ENCODE assay signal across 1 cellular context in the genomic region with DNA sequence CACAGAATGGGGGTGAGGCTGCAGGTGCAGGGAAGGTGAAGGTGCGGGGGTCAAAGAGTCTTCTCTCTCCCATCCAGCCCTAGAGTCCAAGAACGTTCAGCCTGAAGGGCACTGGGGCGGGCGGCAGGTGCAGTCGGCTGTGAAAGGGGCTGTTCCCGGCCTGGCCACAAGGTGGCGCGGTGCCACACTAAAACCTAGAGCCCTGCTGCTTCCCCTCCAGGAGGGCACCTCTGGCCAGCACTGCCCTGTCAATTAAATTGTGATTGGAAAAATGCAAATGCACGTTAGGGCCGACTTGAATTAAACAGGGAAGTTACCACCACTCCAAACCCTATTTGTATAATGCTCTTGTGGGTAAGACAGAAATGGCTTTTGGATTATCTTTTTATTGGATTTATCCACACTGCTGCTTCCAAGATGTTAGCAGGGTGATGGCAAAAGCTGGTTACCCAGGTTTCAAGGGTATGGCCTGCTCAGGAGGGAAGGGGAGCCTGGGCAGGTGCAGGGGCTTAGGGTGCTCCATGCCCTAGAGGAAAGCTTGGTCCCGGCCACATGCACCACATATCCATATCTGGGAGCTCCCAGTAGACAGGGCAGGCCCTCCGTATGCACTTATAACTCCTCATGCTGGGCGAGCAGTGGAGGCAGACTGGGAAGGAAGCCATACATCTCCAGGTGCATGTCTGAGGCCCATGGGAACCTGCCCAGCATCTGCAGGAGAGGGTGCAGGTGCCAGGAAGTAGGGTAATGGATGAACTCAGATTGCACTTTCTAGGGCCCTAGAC.
TF ChIP-seq lines count a peak whose summit lies in the region.

No MANE protein-coding gene starts in this region.

TF ChIP-seq in H1, 55 proteins besides CTCF, POLR2A, EP300 and RAD21 (continued from another document):
- TF ChIP-seq, protein P1, sequence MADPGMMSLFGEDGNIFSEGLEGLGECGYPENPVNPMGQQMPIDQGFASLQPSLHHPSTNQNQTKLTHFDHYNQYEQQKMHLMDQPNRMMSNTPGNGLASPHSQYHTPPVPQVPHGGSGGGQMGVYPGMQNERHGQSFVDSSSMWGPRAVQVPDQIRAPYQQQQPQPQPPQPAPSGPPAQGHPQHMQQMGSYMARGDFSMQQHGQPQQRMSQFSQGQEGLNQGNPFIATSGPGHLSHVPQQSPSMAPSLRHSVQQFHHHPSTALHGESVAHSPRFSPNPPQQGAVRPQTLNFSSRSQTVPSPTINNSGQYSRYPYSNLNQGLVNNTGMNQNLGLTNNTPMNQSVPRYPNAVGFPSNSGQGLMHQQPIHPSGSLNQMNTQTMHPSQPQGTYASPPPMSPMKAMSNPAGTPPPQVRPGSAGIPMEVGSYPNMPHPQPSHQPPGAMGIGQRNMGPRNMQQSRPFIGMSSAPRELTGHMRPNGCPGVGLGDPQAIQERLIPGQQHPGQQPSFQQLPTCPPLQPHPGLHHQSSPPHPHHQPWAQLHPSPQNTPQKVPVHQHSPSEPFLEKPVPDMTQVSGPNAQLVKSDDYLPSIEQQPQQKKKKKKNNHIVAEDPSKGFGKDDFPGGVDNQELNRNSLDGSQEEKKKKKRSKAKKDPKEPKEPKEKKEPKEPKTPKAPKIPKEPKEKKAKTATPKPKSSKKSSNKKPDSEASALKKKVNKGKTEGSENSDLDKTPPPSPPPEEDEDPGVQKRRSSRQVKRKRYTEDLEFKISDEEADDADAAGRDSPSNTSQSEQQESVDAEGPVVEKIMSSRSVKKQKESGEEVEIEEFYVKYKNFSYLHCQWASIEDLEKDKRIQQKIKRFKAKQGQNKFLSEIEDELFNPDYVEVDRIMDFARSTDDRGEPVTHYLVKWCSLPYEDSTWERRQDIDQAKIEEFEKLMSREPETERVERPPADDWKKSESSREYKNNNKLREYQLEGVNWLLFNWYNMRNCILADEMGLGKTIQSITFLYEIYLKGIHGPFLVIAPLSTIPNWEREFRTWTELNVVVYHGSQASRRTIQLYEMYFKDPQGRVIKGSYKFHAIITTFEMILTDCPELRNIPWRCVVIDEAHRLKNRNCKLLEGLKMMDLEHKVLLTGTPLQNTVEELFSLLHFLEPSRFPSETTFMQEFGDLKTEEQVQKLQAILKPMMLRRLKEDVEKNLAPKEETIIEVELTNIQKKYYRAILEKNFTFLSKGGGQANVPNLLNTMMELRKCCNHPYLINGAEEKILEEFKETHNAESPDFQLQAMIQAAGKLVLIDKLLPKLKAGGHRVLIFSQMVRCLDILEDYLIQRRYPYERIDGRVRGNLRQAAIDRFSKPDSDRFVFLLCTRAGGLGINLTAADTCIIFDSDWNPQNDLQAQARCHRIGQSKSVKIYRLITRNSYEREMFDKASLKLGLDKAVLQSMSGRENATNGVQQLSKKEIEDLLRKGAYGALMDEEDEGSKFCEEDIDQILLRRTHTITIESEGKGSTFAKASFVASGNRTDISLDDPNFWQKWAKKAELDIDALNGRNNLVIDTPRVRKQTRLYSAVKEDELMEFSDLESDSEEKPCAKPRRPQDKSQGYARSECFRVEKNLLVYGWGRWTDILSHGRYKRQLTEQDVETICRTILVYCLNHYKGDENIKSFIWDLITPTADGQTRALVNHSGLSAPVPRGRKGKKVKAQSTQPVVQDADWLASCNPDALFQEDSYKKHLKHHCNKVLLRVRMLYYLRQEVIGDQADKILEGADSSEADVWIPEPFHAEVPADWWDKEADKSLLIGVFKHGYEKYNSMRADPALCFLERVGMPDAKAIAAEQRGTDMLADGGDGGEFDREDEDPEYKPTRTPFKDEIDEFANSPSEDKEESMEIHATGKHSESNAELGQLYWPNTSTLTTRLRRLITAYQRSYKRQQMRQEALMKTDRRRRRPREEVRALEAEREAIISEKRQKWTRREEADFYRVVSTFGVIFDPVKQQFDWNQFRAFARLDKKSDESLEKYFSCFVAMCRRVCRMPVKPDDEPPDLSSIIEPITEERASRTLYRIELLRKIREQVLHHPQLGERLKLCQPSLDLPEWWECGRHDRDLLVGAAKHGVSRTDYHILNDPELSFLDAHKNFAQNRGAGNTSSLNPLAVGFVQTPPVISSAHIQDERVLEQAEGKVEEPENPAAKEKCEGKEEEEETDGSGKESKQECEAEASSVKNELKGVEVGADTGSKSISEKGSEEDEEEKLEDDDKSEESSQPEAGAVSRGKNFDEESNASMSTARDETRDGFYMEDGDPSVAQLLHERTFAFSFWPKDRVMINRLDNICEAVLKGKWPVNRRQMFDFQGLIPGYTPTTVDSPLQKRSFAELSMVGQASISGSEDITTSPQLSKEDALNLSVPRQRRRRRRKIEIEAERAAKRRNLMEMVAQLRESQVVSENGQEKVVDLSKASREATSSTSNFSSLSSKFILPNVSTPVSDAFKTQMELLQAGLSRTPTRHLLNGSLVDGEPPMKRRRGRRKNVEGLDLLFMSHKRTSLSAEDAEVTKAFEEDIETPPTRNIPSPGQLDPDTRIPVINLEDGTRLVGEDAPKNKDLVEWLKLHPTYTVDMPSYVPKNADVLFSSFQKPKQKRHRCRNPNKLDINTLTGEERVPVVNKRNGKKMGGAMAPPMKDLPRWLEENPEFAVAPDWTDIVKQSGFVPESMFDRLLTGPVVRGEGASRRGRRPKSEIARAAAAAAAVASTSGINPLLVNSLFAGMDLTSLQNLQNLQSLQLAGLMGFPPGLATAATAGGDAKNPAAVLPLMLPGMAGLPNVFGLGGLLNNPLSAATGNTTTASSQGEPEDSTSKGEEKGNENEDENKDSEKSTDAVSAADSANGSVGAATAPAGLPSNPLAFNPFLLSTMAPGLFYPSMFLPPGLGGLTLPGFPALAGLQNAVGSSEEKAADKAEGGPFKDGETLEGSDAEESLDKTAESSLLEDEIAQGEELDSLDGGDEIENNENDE (IDR thresholded peaks at IDR 0.05; ENCODE audit: insufficient replicate concordance, low read length): no peak
TF ChIP-seq in H1: peak in this region for 1.
